29 cellular contexts compared by ENCODE assay signal in genomic region chr6:166348305-166348949, GRCh38. TPM values are rescaled to one million over a fixed set of nuclear protein-coding genes. Genes with fewer than 3 reads are reported as not detected.
DNase-seq lines count a peak whose midpoint lies in the region; ATAC-seq, FAIRE-seq and TF ChIP-seq lines count a peak whose summit lies in the region.
"Had no signal": no experiment of that assay in that cellular context is flagged by ENCODE, and none has a peak within 500 bp of the region (broad histone marks: within the 10 kb centered on the region; RNA-seq: fewer than 3 reads in every experiment).

No MANE protein-coding gene starts in this region.

- H3K9me3 ChIP-seq in HepG2 (ENCODE audit: low read length), result peaks cover 12% of the 10 kb centered on the region; the same call in 1 of the 2 replicates
- H3K9me3 ChIP-seq in osteoblast (ENCODE audit: low read depth, low read length), result no peaks in the 10 kb centered on the region
- H3K9me3 ChIP-seq: adrenal gland had no signal

- peaks cover 8 to 9% of the 10 kb centered on the region in 2 donors for H3K4me1 Mint-ChIP-seq in natural killer cell

- TF ChIP-seq CTCF in HepG2 (CRISPR knock-in tag; IDR thresholded peaks at IDR 0.05) (no peak), natural killer cell (IDR thresholded peaks at IDR 0.05) (no peak), osteoblast (IDR thresholded peaks at IDR 0.05; ENCODE audit: extremely low read depth, low read depth, low read length) (no peak)

- no peak overlapping the region for H3K9ac ChIP-seq in HepG2 (ENCODE audit: insufficient read depth, low read depth, low read length)
- H3K9ac ChIP-seq: BLaER1 treated with 17β-estradiol and CSF1 and Interleukin-3, amounts not matched to agents 10 nM and 100 nM had no signal

- intact Hi-C loops in HepG2 (cut with micrococcal nuclease; ENCODE audit: unreplicated experiment) (no loop called here), natural killer cell (cut with micrococcal nuclease) (no loop called here)

- H3K27me3 ChIP-seq in HepG2 (ENCODE audit: control insufficient read depth in 1 of 2, insufficient read depth in 2 of 2, low read length in 2 of 2) (no peaks in the 10 kb centered on the region), osteoblast (ENCODE audit: insufficient read depth, low read length) (peaks cover 6% of the 10 kb centered on the region)
- H3K27me3 ChIP-seq: adrenal gland; BLaER1 treated with 17β-estradiol and CSF1 and Interleukin-3, amounts not matched to agents 10 nM and 100 nM; heart right ventricle had no signal

- ATAC-seq in HepG2 (peak; percentile 67), natural killer cell (no peak)
- ATAC-seq: heart right ventricle had no signal

- H3K27ac ChIP-seq in HepG2 (ENCODE audit: extremely low read length, insufficient read depth, low read length) (peak overlapping the region; percentile 38), osteoblast (ENCODE audit: low read depth, low read length) (no peak overlapping the region)
- H3K27ac ChIP-seq: adrenal gland; BLaER1 treated with 17β-estradiol and CSF1 and Interleukin-3, amounts not matched to agents 10 nM and 100 nM; heart right ventricle; PC-9 had no signal

- peak overlapping the region; percentile 22; the same call in 1 of the 2 replicates for H3K4me2 ChIP-seq in HepG2 (ENCODE audit: low read depth, low read length)
- no peak overlapping the region for H3K4me2 ChIP-seq in osteoblast (ENCODE audit: insufficient read depth, low read length)
- H3K4me2 ChIP-seq: PC-9 had no signal

- peak; percentile 23 for DNase-seq in stimulated activated CD4-positive, alpha-beta T cell treated with anti-CD3 and anti-CD28 coated beads, Interleukin-15, amount 100 ng/mL, for 24 hours
- no peak for DNase-seq in stimulated activated CD4-positive, alpha-beta T cell treated with anti-CD3 and anti-CD28 coated beads, Interleukin-4, amount 100 ng/mL, for 1 hour
- DNase-seq in SKM-1 treated with dmso at 0.1 percent for 144 hours (lab: John Stamatoyannopoulos, UW; ENCODE audit: unreplicated experiment) (peak; percentile 28), HepG2 (ENCODE audit: low spot score) (peak; percentile 70), urothelium cell line (ENCODE audit: low spot score) (no peak), natural killer cell (no peak), SHP77 treated with DMSO at 0.1 percent for 48 hours (lab: John Stamatoyannopoulos, UW) (no peak), osteoblast (ENCODE audit: insufficient read length, low spot score, missing footprints) (no peak)
- DNase-seq: ACHN; activated CD4-positive, alpha-beta T cell treated with anti-CD3 and anti-CD28 coated beads for 1 hour; activated effector memory CD4-positive, alpha-beta T cell treated with anti-CD3 and anti-CD28 coated beads, Interleukin-2, amount 50 U/mL, for 16 hours; adrenal gland; COR-L47; DMS79; H9; heart right ventricle; IMR-90; left cardiac atrium; NCI-H1417 treated with DMSO at 0.1 percent for 48 hours; NCI-H2107; NCI-H446 treated with DMSO at 0.1 percent for 48 hours; PC-9; SHP77; T-helper 1 cell had no signal

- H3K4me3 ChIP-seq in HepG2 (replicated peaks in 1 of 3; ENCODE audit: insufficient read depth in 1 of 3, low read depth in 2 of 3, low read length in 3 of 3), result no peak overlapping the region
- H3K4me3 ChIP-seq in osteoblast (ENCODE audit: insufficient read depth, low read length), result no peak overlapping the region
- H3K4me3 ChIP-seq: adrenal gland; BLaER1 treated with 17β-estradiol and CSF1 and Interleukin-3, amounts not matched to agents 10 nM and 100 nM; heart right ventricle; PC-9 had no signal

- peak in 1 of 2 experiments; percentile 66; a peak in 2 of 4 replicates for TF ChIP-seq EP300 in HepG2 (IDR thresholded peaks at IDR 0.05; ENCODE audit: low read depth in 2 of 2, low read length in 2 of 2)
- no peak for TF ChIP-seq EP300 in HepG2 (CRISPR knock-in tag; IDR thresholded peaks at IDR 0.05; ENCODE audit: borderline replicate concordance)

- H3K4me1 ChIP-seq in HepG2 (ENCODE audit: insufficient read depth, low read length) (peaks cover 93% of the 10 kb centered on the region), osteoblast (ENCODE audit: insufficient read depth, low read length) (no peaks in the 10 kb centered on the region)
- H3K4me1 ChIP-seq: adrenal gland had no signal

- WGBS in HepG2 (ENCODE audit: low lambda C conversion rate), result 55% methylated on average over 6 of the region's 6 CpGs

- TF ChIP-seq POLR2A in HepG2 (IDR thresholded peaks at IDR 0.05; ENCODE audit: insufficient read depth in 1 of 2, low read depth in 2 of 2, low read length in 2 of 2), result no peak

- H3K79me2 ChIP-seq in HepG2 (ENCODE audit: insufficient read depth, low read length), result peaks cover under 1% of the 10 kb centered on the region
- no peaks in the 10 kb centered on the region for H3K79me2 ChIP-seq in osteoblast (ENCODE audit: insufficient read depth, low read length)

- in situ Hi-C loops in HepG2 (cut with HindIII; ENCODE audit: extremely low pct_ligation_motif_present, low pct_unique_long_range_greater_than_20kb), result no loop called here

- peak; percentile 57 for FAIRE-seq in HepG2 (lab: Jason Lieb, UNC)
- peak; percentile 37 for FAIRE-seq in urothelium cell line (lab: Jason Lieb, UNC)
- FAIRE-seq: TTC549 had no signal

- no peaks in the 10 kb centered on the region for H3K36me3 ChIP-seq in HepG2 (replicated peaks in 1 of 2; ENCODE audit: control insufficient read depth in 1 of 2, insufficient read depth in 2 of 2, low read length in 2 of 2)
- H3K36me3 ChIP-seq in osteoblast (ENCODE audit: insufficient read depth, low read length), result no peaks in the 10 kb centered on the region
- H3K36me3 ChIP-seq: adrenal gland; BLaER1 treated with 17β-estradiol and CSF1 and Interleukin-3, amounts not matched to agents 10 nM and 100 nM; heart right ventricle had no signal

- TF ChIP-seq RAD21 in HepG2 (CRISPR knock-in tag; IDR thresholded peaks at IDR 0.05), result no peak

- H3K27me3 Mint-ChIP-seq in natural killer cell (ENCODE audit: low read depth in 2 of 2), result peaks cover 3 to 15% of the 10 kb centered on the region in 2 donors
- H3K27me3 Mint-ChIP-seq: memory B cell had no signal

- POLR2A ChIA-PET in HepG2 (lab: Yijun Ruan, JAX), result interaction anchor here (1.0 kb wide), 1 partner anchor 12 kb away, joined by 5 read pairs; no protein-coding TSS in a partner anchor

- no peaks in the 10 kb centered on the region for H3K36me3 Mint-ChIP-seq in natural killer cell
- H3K36me3 Mint-ChIP-seq: brain had no signal

- no peaks in the 10 kb centered on the region for H4K20me1 ChIP-seq in HepG2 (ENCODE audit: insufficient read depth, low read length)
- H4K20me1 ChIP-seq in osteoblast (ENCODE audit: insufficient read depth, low read length), result no peaks in the 10 kb centered on the region
- H4K20me1 ChIP-seq: BLaER1 treated with 17β-estradiol and CSF1 and Interleukin-3, amounts not matched to agents 10 nM and 100 nM had no signal

- CTCF ChIA-PET in HepG2 (lab: Yijun Ruan, JAX; ENCODE audit: low intra/inter-chr PET ratio, low total read pairs), result no interaction called here

- no peak overlapping the region for H3K27ac Mint-ChIP-seq in natural killer cell
- H3K27ac Mint-ChIP-seq: H9, memory B cell had no signal

- no peak overlapping the region for H3K4me3 Mint-ChIP-seq in natural killer cell
- H3K4me3 Mint-ChIP-seq: H9, memory B cell had no signal

- no peaks in the 10 kb centered on the region for H3K9me3 Mint-ChIP-seq in natural killer cell
- H3K9me3 Mint-ChIP-seq: memory B cell had no signal

- no TSS peak for BruUV-seq in HepG2 (replicated peaks; lab: Mats Ljungman, UMichigan)

- H2AFZ ChIP-seq in HepG2 (ENCODE audit: low read length) (peak overlapping the region; percentile 29), osteoblast (ENCODE audit: low read length) (no peak overlapping the region)
- H2AFZ ChIP-seq: PC-9 had no signal

RNA-seq across cellular contexts. Expression of gene SFT2D1, which starts 6.1 kb away (rescaled TPM):
- total RNA-seq in HepG2 (2016; rRNA removed; fragmentation: Illumina TruSeq; extraction: Trizol), result 90.7 and 115 TPM in 2 replicates
- 57.6 and 70.5 TPM in 2 replicates for total RNA-seq in HepG2 (2016; cell fraction: cytosol; rRNA removed; fragmentation: Illumina TruSeq; extraction: Trizol; ENCODE audit: low read depth)
- total RNA-seq in HepG2 (2016; cell fraction: insoluble cytoplasmic fraction; rRNA removed; fragmentation: Illumina TruSeq; extraction: Trizol), result 91.5 and 114 TPM in 2 replicates
- 89.7 and 105 TPM in 2 replicates for total RNA-seq in HepG2 (2016; cell fraction: membrane; rRNA removed; fragmentation: Illumina TruSeq; extraction: Trizol)
- 87.1 and 96.7 TPM in 2 replicates for total RNA-seq in HepG2 (2016; cell fraction: nucleus; rRNA removed; fragmentation: Illumina TruSeq; extraction: Trizol)
- polyA plus RNA-seq in HepG2 (2011; rRNA removed), result 127 and 147 TPM in 2 replicates
- 78.9 and 125 TPM in 2 replicates for polyA plus RNA-seq in HepG2 (2011; cell fraction: cytosol; rRNA removed)
- polyA plus RNA-seq in HepG2 (2011; cell fraction: nucleus; rRNA removed), result 56.7 and 94.6 TPM in 2 replicates
- polyA plus RNA-seq in HepG2 (2012), result 100 and 109 TPM in 2 replicates
- 67.5 and 94.2 TPM in 2 replicates for polyA plus RNA-seq in HepG2 (2016; cell fraction: cytosol; fragmentation: Illumina TruSeq; extraction: Trizol; ENCODE audit: low read depth)
- 112 and 116 TPM in 2 replicates for polyA plus RNA-seq in HepG2 (2016; cell fraction: insoluble cytoplasmic fraction; fragmentation: Illumina TruSeq; extraction: Trizol; ENCODE audit: low read depth)
- 96.5 and 108 TPM in 2 replicates for polyA plus RNA-seq in HepG2 (2016; cell fraction: membrane; fragmentation: Illumina TruSeq; extraction: Trizol; ENCODE audit: low read depth)
- 168 and 175 TPM in 2 replicates for polyA plus RNA-seq in HepG2 (2016; cell fraction: nucleus; fragmentation: Illumina TruSeq; extraction: Trizol; ENCODE audit: insufficient read depth, low read depth)
- 13.9 and 35.5 TPM in 2 replicates for polyA minus RNA-seq in HepG2 (2011; rRNA and poly(A)+ RNA removed; ENCODE audit: low replicate concordance)
- 26.1 and 26.7 TPM in 2 replicates for polyA minus RNA-seq in HepG2 (2011; cell fraction: cytosol; rRNA and poly(A)+ RNA removed)
- 65.1 and 95.4 TPM in 2 replicates for polyA minus RNA-seq in HepG2 (2011; cell fraction: nucleus; rRNA and poly(A)+ RNA removed)
- 10 to 100 TPM; 32.8 to 44.7 (median 33.5) TPM for total RNA-seq in natural killer cell
- total RNA-seq in osteoblast, result 22.1 and 25.7 TPM in 2 replicates

RNA-seq across cellular contexts. Expression of gene MPC1, which starts 34.3 kb away (rescaled TPM):
- total RNA-seq in HepG2 (2016; rRNA removed; fragmentation: Illumina TruSeq; extraction: Trizol) (214 and 289 TPM in 2 replicates), natural killer cell (10 to 100 TPM; 26.3 to 31.1 (median 30.4) TPM), osteoblast (23.5 and 29.5 TPM in 2 replicates)
- 81.3 and 95.3 TPM in 2 replicates for total RNA-seq in HepG2 (2016; cell fraction: cytosol; rRNA removed; fragmentation: Illumina TruSeq; extraction: Trizol; ENCODE audit: low read depth)
- 218 and 286 TPM in 2 replicates for total RNA-seq in HepG2 (2016; cell fraction: insoluble cytoplasmic fraction; rRNA removed; fragmentation: Illumina TruSeq; extraction: Trizol)
- total RNA-seq in HepG2 (2016; cell fraction: membrane; rRNA removed; fragmentation: Illumina TruSeq; extraction: Trizol), result 145 and 164 TPM in 2 replicates
- total RNA-seq in HepG2 (2016; cell fraction: nucleus; rRNA removed; fragmentation: Illumina TruSeq; extraction: Trizol), result 93.1 and 102 TPM in 2 replicates
- 168 and 189 TPM in 2 replicates for polyA plus RNA-seq in HepG2 (2011; rRNA removed)
- 191 and 239 TPM in 2 replicates for polyA plus RNA-seq in HepG2 (2011; cell fraction: cytosol; rRNA removed)
- 59.3 and 82.2 TPM in 2 replicates for polyA plus RNA-seq in HepG2 (2011; cell fraction: nucleus; rRNA removed)
- 136 and 137 TPM in 2 replicates for polyA plus RNA-seq in HepG2 (2012)
- polyA plus RNA-seq in HepG2 (2016; cell fraction: cytosol; fragmentation: Illumina TruSeq; extraction: Trizol; ENCODE audit: low read depth), result 98.8 and 128 TPM in 2 replicates
- polyA plus RNA-seq in HepG2 (2016; cell fraction: insoluble cytoplasmic fraction; fragmentation: Illumina TruSeq; extraction: Trizol; ENCODE audit: low read depth), result 328 and 353 TPM in 2 replicates
- 150 and 186 TPM in 2 replicates for polyA plus RNA-seq in HepG2 (2016; cell fraction: membrane; fragmentation: Illumina TruSeq; extraction: Trizol; ENCODE audit: low read depth)
- polyA plus RNA-seq in HepG2 (2016; cell fraction: nucleus; fragmentation: Illumina TruSeq; extraction: Trizol; ENCODE audit: insufficient read depth, low read depth), result 207 and 211 TPM in 2 replicates
- polyA minus RNA-seq in HepG2 (2011; rRNA and poly(A)+ RNA removed; ENCODE audit: low replicate concordance), result 5.6 and 40.9 TPM in 2 replicates
- polyA minus RNA-seq in HepG2 (2011; cell fraction: cytosol; rRNA and poly(A)+ RNA removed), result 51.6 and 57.8 TPM in 2 replicates
- polyA minus RNA-seq in HepG2 (2011; cell fraction: nucleus; rRNA and poly(A)+ RNA removed), result 27.4 and 41.9 TPM in 2 replicates

RNA-seq across cellular contexts. Expression of gene PRR18, which starts 40.2 kb away (rescaled TPM):
- 0.04 TPM in 1 of 2 replicates, not detected in the other for total RNA-seq in HepG2 (2016; rRNA removed; fragmentation: Illumina TruSeq; extraction: Trizol)
- total RNA-seq in HepG2 (2016; cell fraction: cytosol; rRNA removed; fragmentation: Illumina TruSeq; extraction: Trizol; ENCODE audit: low read depth), result not detected in 2 replicates
- 0.06 TPM in 1 of 2 replicates, not detected in the other for total RNA-seq in HepG2 (2016; cell fraction: insoluble cytoplasmic fraction; rRNA removed; fragmentation: Illumina TruSeq; extraction: Trizol)
- 0.09 TPM in 1 of 2 replicates, not detected in the other for total RNA-seq in HepG2 (2016; cell fraction: membrane; rRNA removed; fragmentation: Illumina TruSeq; extraction: Trizol)
- total RNA-seq in HepG2 (2016; cell fraction: nucleus; rRNA removed; fragmentation: Illumina TruSeq; extraction: Trizol), result not detected in 2 replicates
- 0.01 and 0.04 TPM in 2 replicates for polyA plus RNA-seq in HepG2 (2011; rRNA removed)
- polyA plus RNA-seq in HepG2 (2011; cell fraction: cytosol; rRNA removed), result 0.04 and 0.05 TPM in 2 replicates
- 0.10 TPM in 1 of 2 replicates, not detected in the other for polyA plus RNA-seq in HepG2 (2011; cell fraction: nucleus; rRNA removed)
- not detected in 2 replicates for polyA plus RNA-seq in HepG2 (2012)
- polyA plus RNA-seq in HepG2 (2016; cell fraction: cytosol; fragmentation: Illumina TruSeq; extraction: Trizol; ENCODE audit: low read depth), result not detected in 2 replicates
- polyA plus RNA-seq in HepG2 (2016; cell fraction: insoluble cytoplasmic fraction; fragmentation: Illumina TruSeq; extraction: Trizol; ENCODE audit: low read depth), result 0.10 and 0.19 TPM in 2 replicates
- 0.16 TPM in 1 of 2 replicates, not detected in the other for polyA plus RNA-seq in HepG2 (2016; cell fraction: membrane; fragmentation: Illumina TruSeq; extraction: Trizol; ENCODE audit: low read depth)
- not detected in 2 replicates for polyA plus RNA-seq in HepG2 (2016; cell fraction: nucleus; fragmentation: Illumina TruSeq; extraction: Trizol; ENCODE audit: insufficient read depth, low read depth)
- not detected in 2 replicates for polyA minus RNA-seq in HepG2 (2011; rRNA and poly(A)+ RNA removed; ENCODE audit: low replicate concordance)
- polyA minus RNA-seq in HepG2 (2011; cell fraction: cytosol; rRNA and poly(A)+ RNA removed), result not detected in 2 replicates
- polyA minus RNA-seq in HepG2 (2011; cell fraction: nucleus; rRNA and poly(A)+ RNA removed), result 0.12 TPM in 1 of 2 replicates, not detected in the other
- total RNA-seq in natural killer cell, result not detected
- 0.29 TPM in 1 of 2 replicates, not detected in the other for total RNA-seq in osteoblast
- total RNA-seq: epithelial cell of proximal tubule, H9, IMR-90, PC-9 had no signal
- polyA plus RNA-seq: IMR-90 had no signal

Comparison
In these comparisons a context has a peak if more than half of its experiments do, and no peak if none do; other contexts are left out.
1. DNase-seq: peak in stimulated activated CD4-positive, alpha-beta T cell treated with anti-CD3 and anti-CD28 coated beads, Interleukin-15, amount 100 ng/mL, for 24 hours (single experiment), SKM-1 treated with dmso at 0.1 percent for 144 hours (single experiment) and HepG2 (single experiment); none in stimulated activated CD4-positive, alpha-beta T cell treated with anti-CD3 and anti-CD28 coated beads, Interleukin-4, amount 100 ng/mL, for 1 hour (single experiment), urothelium cell line (single experiment), natural killer cell (single experiment), SHP77 treated with DMSO at 0.1 percent for 48 hours (single experiment) and osteoblast (single experiment).